Comparison of ENCODE assay signal across 9 cellular contexts in genomic region chr12:574475-575128, GRCh38.
DNase-seq lines count a peak whose midpoint lies in the region; ATAC-seq and TF ChIP-seq lines count a peak whose summit lies in the region.
"Had no signal": no experiment of that assay in that cellular context is flagged by ENCODE, and none has a peak within 500 bp of the region (broad histone marks: within the 10 kb centered on the region; RNA-seq: fewer than 3 reads in every experiment).

No MANE protein-coding gene starts in this region.

- no peak for TF ChIP-seq POLR2A in heart left ventricle (IDR thresholded peaks at IDR 0.05)

- no peak for ATAC-seq in heart left ventricle
- ATAC-seq in Right ventricle myocardium superior (ENCODE audit: poor library complexity) = no peak
- no peak for ATAC-seq in thoracic aorta (ENCODE audit: insufficient number of reproducible peaks, low FRiP score, low read depth)
- no peak for ATAC-seq in effector memory CD8-positive, alpha-beta T cell (replicated peaks)
- no peak for ATAC-seq in GM21367 (IDR thresholded peaks at IDR 0.05; ENCODE audit: unreplicated experiment)

- TF ChIP-seq CTCF in heart left ventricle (IDR thresholded peaks at IDR 0.05) = no peak
- TF ChIP-seq CTCF in thoracic aorta (IDR thresholded peaks at IDR 0.05) = no peak

- peaks cover 29% of the 10 kb centered on the region for H3K4me1 Mint-ChIP-seq in activated naive CD8-positive, alpha-beta T cell (ENCODE audit: low read depth)
- peaks cover 8 to 16% of the 10 kb centered on the region in 2 donors for H3K4me1 Mint-ChIP-seq in effector memory CD8-positive, alpha-beta T cell (ENCODE audit: low read depth in 2 of 2)

- H3K4me1 ChIP-seq in heart left ventricle (peaks cover 15 to 73% (median 58%) of the 10 kb centered on the region in 12 donors), thoracic aorta (ENCODE audit: control insufficient read depth in 1 of 2, low read depth in 2 of 2) (peaks cover 16 to 41% of the 10 kb centered on the region in 2 donors)

- intact Hi-C loops in heart left ventricle (cut with DNase I) = loop anchor here (2.0 to 10.0 kb wide), 12 partner anchors 53 to 1030 kb away; partner anchors contain the start of genes WNK1 (in 3 of the 10), FBXL14 (in 1 of the 10) and RAD52 (in 1 of the 10)
- intact Hi-C loops in Right ventricle myocardium superior (cut with DNase I) = loop anchor here (5.0 to 10.0 kb wide), 3 partner anchors 73 to 178 kb away; partner anchors contain the start of gene WNK1

- H3K36me3 Mint-ChIP-seq in activated naive CD8-positive, alpha-beta T cell = no peaks in the 10 kb centered on the region
- H3K36me3 Mint-ChIP-seq in effector memory CD8-positive, alpha-beta T cell (ENCODE audit: insufficient read depth) = no peaks in the 10 kb centered on the region

- H3K27me3 ChIP-seq in heart left ventricle (no peaks in the 10 kb centered on the region), thoracic aorta (replicated peaks; ENCODE audit: insufficient read depth) (no peaks in the 10 kb centered on the region)

- peak in 1 of 5 donors; percentile 2 for DNase-seq in heart left ventricle
- DNase-seq in Right ventricle myocardium superior = no peak
- peak; percentile 65 for DNase-seq in iris pigment epithelial cell (ENCODE audit: low read depth)
- no peak for DNase-seq in thoracic aorta (ENCODE audit: low spot score)
- DNase-seq in stimulated activated CD4-positive, alpha-beta T cell treated with anti-CD3 and anti-CD28 coated beads, Interleukin-15, amount 100 ng/mL, for 24 hours = no peak
- DNase-seq in effector memory CD8-positive, alpha-beta T cell = no peak

- H3K27ac ChIP-seq in heart left ventricle (peak overlapping the region in 9 of 12 donors; percentile 45 to 98 (median 70)), thoracic aorta (peak overlapping the region; percentile 68 to 75)
- H3K27ac ChIP-seq: parathyroid adenoma had no signal

- no peak overlapping the region for H3K4me3 Mint-ChIP-seq in activated naive CD8-positive, alpha-beta T cell
- no peak overlapping the region for H3K4me3 Mint-ChIP-seq in effector memory CD8-positive, alpha-beta T cell

- peak overlapping the region; percentile 58 for H3K27ac Mint-ChIP-seq in activated naive CD8-positive, alpha-beta T cell
- H3K27ac Mint-ChIP-seq in effector memory CD8-positive, alpha-beta T cell = no peak overlapping the region

- H3K27me3 Mint-ChIP-seq in activated naive CD8-positive, alpha-beta T cell = no peaks in the 10 kb centered on the region
- no peaks in the 10 kb centered on the region for H3K27me3 Mint-ChIP-seq in effector memory CD8-positive, alpha-beta T cell

- H3K36me3 ChIP-seq in heart left ventricle = no peaks in the 10 kb centered on the region
- no peaks in the 10 kb centered on the region for H3K36me3 ChIP-seq in thoracic aorta

- H3K4me3 ChIP-seq in heart left ventricle (no peak overlapping the region), thoracic aorta (no peak overlapping the region)

- 79 to 87% (median 80%) methylated on average over 3 of the region's 3 CpGs for WGBS in heart left ventricle, 4 donors

- peaks cover 0 to 4% (median 0%) of the 10 kb centered on the region in 12 donors for H3K9me3 ChIP-seq in heart left ventricle
- no peaks in the 10 kb centered on the region for H3K9me3 ChIP-seq in thoracic aorta

- H3K9me3 Mint-ChIP-seq in activated naive CD8-positive, alpha-beta T cell (ENCODE audit: low read depth) = no peaks in the 10 kb centered on the region
- no peaks in the 10 kb centered on the region for H3K9me3 Mint-ChIP-seq in effector memory CD8-positive, alpha-beta T cell
